In the genomic region with DNA sequence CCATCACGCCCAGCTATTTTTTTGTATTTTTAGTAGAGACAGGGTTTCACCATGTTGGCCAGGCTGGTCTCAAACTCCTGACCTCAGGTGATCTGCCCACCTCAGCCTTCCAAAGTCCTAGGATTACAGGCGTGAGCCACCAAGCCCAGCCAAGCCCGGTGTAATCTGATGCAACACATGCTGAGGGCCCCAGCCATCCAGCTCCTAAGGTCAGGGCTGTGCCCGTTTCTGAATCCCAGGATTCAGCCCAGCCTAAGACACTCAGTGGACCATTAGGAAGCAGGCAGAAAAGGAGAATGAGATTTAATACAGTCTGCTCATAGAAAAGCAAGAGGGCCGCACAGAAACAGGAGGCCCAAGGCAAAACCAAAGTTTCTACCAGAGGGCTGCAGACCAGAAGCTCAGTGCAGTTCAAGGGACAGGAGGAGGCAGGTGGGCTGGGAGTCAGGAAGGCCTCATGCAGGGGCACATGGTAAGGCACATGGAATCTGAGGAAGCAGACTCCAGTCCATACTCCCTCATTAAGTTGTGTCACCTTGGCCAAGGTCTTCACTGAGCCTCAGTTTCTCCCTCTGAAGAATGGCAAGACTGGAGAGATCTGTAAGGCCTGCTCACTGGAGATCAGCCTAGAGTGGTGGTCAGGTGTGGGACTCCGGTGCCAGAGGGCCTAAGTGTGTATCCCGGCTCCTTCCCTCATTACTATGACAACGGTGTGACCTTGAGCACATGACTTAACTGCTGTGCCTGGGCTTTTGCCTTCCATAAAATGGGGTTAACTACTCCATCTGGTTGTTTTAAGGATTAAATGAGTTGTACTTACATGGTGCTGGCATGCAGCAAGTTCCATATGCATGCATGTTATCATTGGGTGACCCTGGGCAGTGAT, we compare ENCODE assay signal across 22 cellular contexts. TPM values are rescaled to one million over a fixed set of nuclear protein-coding genes. Genes with fewer than 3 reads are reported as not detected.
"Had no signal": no experiment of that assay in that cellular context is flagged by ENCODE, and none has a peak within 500 bp of the region (broad histone marks: within the 10 kb centered on the region; RNA-seq: fewer than 3 reads in every experiment).

No MANE protein-coding gene starts in this region.

- DNase-seq: activated CD4-positive, alpha-beta T cell treated with anti-CD3 and anti-CD28 coated beads, Interleukin-2, amount 10 ng/mL, durations not matched to agents 24 days and 14 days; activated CD8-positive, alpha-beta memory T cell treated with anti-CD3 and anti-CD28 coated beads for 24 hours; activated naive CD8-positive, alpha-beta T cell treated with anti-CD3 and anti-CD28 coated beads for 36 hours; anterior cingulate cortex; endodermal cell; hypothalamus; immature natural killer cell; left cardiac atrium; natural killer cell; sigmoid colon; stimulated activated CD4-positive, alpha-beta T cell treated with anti-CD3 and anti-CD28 coated beads, Interleukin-2, amount 100 ng/mL, for 24 hours; stimulated activated naive B cell treated with anti-CD40 and anti-IgM and Interleukin-4, amounts not matched to agents 10 μg/mL and 1 μg/mL and 100 μg/mL, for 72 hours; upper lobe of right lung had no signal

- ATAC-seq: activated T-helper 17 cell treated with anti-CD3 and anti-CD28 coated beads, Interleukin-2, amount 50 U/mL, for 72 hours; left cardiac atrium; natural killer cell; stimulated activated naive B cell treated with anti-CD40 and anti-IgM and Interleukin-4, amounts not matched to agents 10 μg/mL and 1 μg/mL and 100 μg/mL, for 72 hours; upper lobe of right lung had no signal

- H3K4me3 ChIP-seq: sigmoid colon, suprapubic skin, upper lobe of right lung had no signal

- H3K27ac Mint-ChIP-seq: activated naive CD8-positive, alpha-beta T cell treated with anti-CD3 and anti-CD28 coated beads for 36 hours had no signal

- H3K9me3 Mint-ChIP-seq: activated CD4-positive, alpha-beta T cell treated with anti-CD3 and anti-CD28 coated beads, Interleukin-2, amount 10 ng/mL, durations not matched to agents 24 days and 14 days; activated naive CD8-positive, alpha-beta T cell treated with anti-CD3 and anti-CD28 coated beads for 36 hours; activated T-helper 17 cell treated with anti-CD3 and anti-CD28 coated beads, Interleukin-2, amount 50 U/mL, for 72 hours; endodermal cell; immature natural killer cell; natural killer cell; stimulated activated naive B cell treated with anti-CD40 and anti-IgM and Interleukin-4, amounts not matched to agents 10 μg/mL and 1 μg/mL and 100 μg/mL, for 72 hours had no signal

- H3K4me3 Mint-ChIP-seq: endodermal cell had no signal

- H3K36me3 Mint-ChIP-seq: activated naive CD8-positive, alpha-beta T cell treated with anti-CD3 and anti-CD28 coated beads for 36 hours; immature natural killer cell; natural killer cell; stimulated activated naive B cell treated with anti-CD40 and anti-IgM and Interleukin-4, amounts not matched to agents 10 μg/mL and 1 μg/mL and 100 μg/mL, for 72 hours had no signal

- H3K27me3 ChIP-seq: sigmoid colon, suprapubic skin, upper lobe of right lung had no signal

- H3K9me3 ChIP-seq: sigmoid colon, suprapubic skin, upper lobe of right lung had no signal

- H3K27me3 Mint-ChIP-seq: activated CD4-positive, alpha-beta T cell treated with anti-CD3 and anti-CD28 coated beads, Interleukin-2, amount 10 ng/mL, durations not matched to agents 24 days and 14 days; activated naive CD8-positive, alpha-beta T cell treated with anti-CD3 and anti-CD28 coated beads for 36 hours; activated T-helper 17 cell treated with anti-CD3 and anti-CD28 coated beads, Interleukin-2, amount 50 U/mL, for 72 hours; stimulated activated naive B cell treated with anti-CD40 and anti-IgM and Interleukin-4, amounts not matched to agents 10 μg/mL and 1 μg/mL and 100 μg/mL, for 72 hours had no signal

RNA-seq across cellular contexts. Expression of a gene that starts 15.1 kb away (rescaled TPM):
- total RNA-seq: activated CD4-positive, alpha-beta T cell treated with anti-CD3 and anti-CD28 coated beads, Interleukin-2, amount 10 ng/mL, durations not matched to agents 24 days and 14 days; activated naive CD8-positive, alpha-beta T cell treated with anti-CD3 and anti-CD28 coated beads for 36 hours; activated T-helper 17 cell treated with anti-CD3 and anti-CD28 coated beads, Interleukin-2, amount 50 U/mL, for 72 hours; bronchial epithelial cell; chondrocyte; dermis microvascular lymphatic vessel endothelial cell; endodermal cell; glomerular endothelial cell; left cardiac atrium; mucosa of gallbladder; osteoblast; pulmonary artery endothelial cell; upper lobe of right lung had no signal
- polyA plus RNA-seq: immature natural killer cell had no signal

RNA-seq across cellular contexts. Expression of a gene that starts 15.1 kb away (rescaled TPM):
- total RNA-seq: osteoblast had no signal
- polyA plus RNA-seq: immature natural killer cell had no signal
